Comparison of ENCODE assay signal across 26 cellular contexts in the genomic region with DNA sequence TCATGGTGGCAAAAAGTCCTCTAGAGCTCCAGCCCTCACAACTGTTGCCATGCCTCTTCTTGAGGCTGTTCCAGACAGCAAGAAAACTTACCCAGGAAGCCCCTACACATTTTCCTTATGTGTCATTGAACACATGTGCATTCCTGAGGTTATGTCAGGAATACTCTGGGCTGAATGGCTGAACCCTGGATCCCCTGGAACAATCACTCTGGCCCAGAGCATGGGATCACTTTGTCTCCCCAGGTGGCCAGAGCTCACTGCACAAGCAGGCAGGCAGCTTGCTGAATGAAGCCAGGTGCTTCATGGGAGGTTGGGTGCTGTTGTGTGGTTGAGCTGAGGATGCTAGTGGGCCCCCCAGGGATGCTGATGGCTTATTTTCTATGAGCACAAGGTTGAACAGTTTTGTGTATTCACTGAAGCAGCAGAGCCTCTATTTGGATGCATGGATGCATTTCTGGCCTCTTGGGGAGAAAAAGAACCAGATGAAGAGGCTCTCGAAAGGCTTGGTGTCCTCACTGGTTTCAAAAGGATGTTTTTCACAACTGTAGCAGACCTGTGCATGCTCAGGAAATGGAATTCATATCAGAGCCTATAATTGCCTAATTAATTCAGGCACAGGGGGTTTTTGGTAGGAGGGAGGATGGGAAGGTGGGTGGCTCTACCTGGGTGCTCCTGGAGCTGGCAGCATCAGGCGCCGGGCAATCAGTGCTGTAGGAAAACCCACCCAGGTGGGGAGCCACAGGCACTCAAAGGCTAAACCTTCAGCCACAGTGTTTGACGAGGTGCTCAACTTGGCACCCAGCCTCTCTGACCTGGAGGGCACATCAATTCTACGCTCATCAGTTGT. TPM values are rescaled to one million over a fixed set of nuclear protein-coding genes. Genes with fewer than 3 reads are reported as not detected.
A peak's percentile ranks its signal among the peaks of the same experiment; 100 is the strongest.
DNase-seq lines count a peak whose midpoint lies in the region; ATAC-seq and TF ChIP-seq lines count a peak whose summit lies in the region.
"Had no signal": no experiment of that assay in that cellular context is flagged by ENCODE, and none has a peak within 500 bp of the region (broad histone marks: within the 10 kb centered on the region; RNA-seq: fewer than 3 reads in every experiment).

No MANE protein-coding gene starts in this region.

- H3K27me3 ChIP-seq in sigmoid colon: peaks cover 0 to 7% (median 0%) of the 10 kb centered on the region in 3 donors
- H3K27me3 ChIP-seq: tibial nerve had no signal

- ATAC-seq in GM18511 (IDR thresholded peaks at IDR 0.05; ENCODE audit: unreplicated experiment): no peak
- no peak for ATAC-seq in mucosa of descending colon
- no peak for ATAC-seq in HG03457 (IDR thresholded peaks at IDR 0.05; ENCODE audit: unreplicated experiment)
- ATAC-seq: left ventricle myocardium superior, natural killer cell, WTC11 had no signal

- TF ChIP-seq CTCF in sigmoid colon (IDR thresholded peaks at IDR 0.05) (no peak), mucosa of descending colon (IDR thresholded peaks at IDR 0.05) (no peak)

- no peak overlapping the region for H3K4me3 ChIP-seq in sigmoid colon
- no peak overlapping the region for H3K4me3 ChIP-seq in mucosa of descending colon
- H3K4me3 ChIP-seq: esophagus muscularis mucosa, tibial nerve had no signal

- intact Hi-C loops in sigmoid colon (cut with DNase I): no loop called here
- intact Hi-C loops in mucosa of descending colon (cut with DNase I, micrococcal nuclease): no loop called here

- DNase-seq in NCI-H1417 (lab: John Stamatoyannopoulos, UW) (peak; percentile 11 to 85 (median 46)), NCI-H1417 treated with DMSO at 0.1 percent for 48 hours (lab: John Stamatoyannopoulos, UW) (no peak), NCI-H1105 (lab: John Stamatoyannopoulos, UW) (peak; percentile 74), NCI-H69 (lab: John Stamatoyannopoulos, UW) (peak; percentile 93), sigmoid colon (peak; percentile 38), mucosa of descending colon (no peak)
- DNase-seq: activated naive CD4-positive, alpha-beta T cell treated with anti-CD3 and anti-CD28 coated beads, Interleukin-2, amount 50 U/mL, for 16 hours; CD4-positive, alpha-beta memory T cell; cortex of kidney; DMS 273 treated with DMSO at 0.1 percent for 48 hours; endodermal cell; GDM1; hypothalamus; left ventricle myocardium superior; MV-4-11; natural killer cell; NCI-H2227 treated with DMSO at 0.1 percent for 48 hours; NCI-H82; T-helper 9 cell had no signal

- no peak for TF ChIP-seq POLR2A in sigmoid colon (IDR thresholded peaks at IDR 0.05)

- no peak for TF ChIP-seq EP300 in sigmoid colon (IDR thresholded peaks at IDR 0.05)

- 84 to 85% methylated on average over 5 of the region's 5 CpGs for whole genome bisulfite sequencing in sigmoid colon, 2 donors

- peaks cover 0 to 3% (median 0%) of the 10 kb centered on the region in 4 donors for H3K9me3 ChIP-seq in sigmoid colon
- no peaks in the 10 kb centered on the region for H3K9me3 ChIP-seq in mucosa of descending colon

- no peak overlapping the region for H3K27ac ChIP-seq in sigmoid colon
- H3K27ac ChIP-seq: 22Rv1, esophagus muscularis mucosa, tibial nerve had no signal

- H3K36me3 ChIP-seq in sigmoid colon (no peaks in the 10 kb centered on the region), mucosa of descending colon (ENCODE audit: low read depth) (no peaks in the 10 kb centered on the region)
- H3K36me3 ChIP-seq: esophagus muscularis mucosa, tibial nerve had no signal

- H3K4me1 ChIP-seq in sigmoid colon (no peaks in the 10 kb centered on the region), mucosa of descending colon (ENCODE audit: low read depth) (no peaks in the 10 kb centered on the region)
- H3K4me1 ChIP-seq: esophagus muscularis mucosa, tibial nerve had no signal

RNA-seq across cellular contexts. Expression of gene NPTX2, which starts 54.5 kb away (rescaled TPM):
- total RNA-seq in sigmoid colon: 10 to 100 TPM in 3 of 4 donors, 1 to 10 TPM in 1; 8.1 to 21.8 (median 13.2) TPM
- polyA plus RNA-seq in sigmoid colon: 1 to 10 TPM in 1 of 3 donors, under 1 TPM in 2; 0.23 to 4.7 (median 0.60) TPM
- total RNA-seq in mucosa of descending colon: 10 to 100 TPM in 1 of 3 donors, 1 to 10 TPM in 2; 2.2 to 15.5 (median 3.7) TPM
- total RNA-seq: CD4-positive, alpha-beta memory T cell; OCI-LY7 had no signal
- polyA plus RNA-seq: CD4-positive, alpha-beta memory T cell had no signal

Comparison
In these comparisons a context has a peak if more than half of its experiments do, and no peak if none do; other contexts are left out.
1. DNase-seq: peak in NCI-H1417 (3 of 3), NCI-H1105 (single experiment), NCI-H69 (single experiment) and sigmoid colon (single experiment); none in NCI-H1417 treated with DMSO at 0.1 percent for 48 hours (single experiment) and mucosa of descending colon (0 of 3).